In the genomic region with DNA sequence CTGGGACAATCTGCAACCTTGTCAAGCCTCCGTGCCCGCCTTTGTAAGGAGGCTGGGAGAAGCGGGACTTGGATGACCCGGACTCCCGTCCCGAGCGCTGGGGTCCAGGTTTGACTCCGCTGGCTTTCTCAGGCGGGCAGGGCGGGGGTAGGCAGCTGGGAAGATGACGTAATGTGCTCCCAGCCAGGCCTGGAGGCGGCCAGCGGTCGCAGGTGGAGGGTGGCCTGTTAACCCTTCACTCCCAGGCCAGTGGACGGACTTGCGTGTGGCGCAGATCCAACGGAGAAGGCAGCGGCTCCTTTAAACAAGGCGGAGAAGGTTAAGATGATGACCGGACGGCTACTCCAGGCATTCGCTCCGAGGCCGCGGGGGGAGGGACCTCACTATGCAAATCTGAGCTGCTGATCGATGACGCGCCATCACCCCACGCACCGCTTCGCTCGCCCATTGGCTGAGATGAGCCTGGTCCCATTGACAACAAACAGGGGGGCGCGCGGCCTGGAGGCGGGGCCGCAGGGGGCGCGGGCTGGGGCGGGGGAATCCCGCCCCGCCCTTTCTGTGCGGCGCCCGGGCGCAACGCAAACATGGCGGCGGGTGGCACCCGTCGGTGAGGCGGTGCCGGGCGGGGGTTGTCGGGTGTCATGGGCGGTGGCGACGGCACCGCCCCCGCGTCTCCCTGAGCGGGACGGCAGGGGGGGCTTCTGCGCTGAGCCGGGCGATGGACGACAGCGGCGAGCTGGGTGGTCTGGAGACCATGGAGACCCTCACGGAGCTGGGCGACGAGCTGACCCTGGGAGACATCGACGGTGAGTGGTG, we compare ENCODE assay signal across 8 cellular contexts. TPM values are rescaled to one million over a fixed set of nuclear protein-coding genes. Genes with fewer than 3 reads are reported as not detected.
DNase-seq lines count a peak whose midpoint lies in the region; ATAC-seq and TF ChIP-seq lines count a peak whose summit lies in the region.

A gene (plus strand): TSS at position 553 of the 816 bp plus-strand sequence. CDS start 166 bp downstream, at position 719.

- H3K27ac ChIP-seq in left lung: peak within 1 kb of the TSS; percentile 94 to 96

- H3K4me1 ChIP-seq in left lung: peaks cover 3 to 49% of the 10 kb centered on the region in 2 donors

- ATAC-seq in GM19395 (IDR thresholded peaks at IDR 0.05; ENCODE audit: unreplicated experiment) (peak; percentile 83), HG03565 (IDR thresholded peaks at IDR 0.05; ENCODE audit: unreplicated experiment) (peak; percentile 76), left lung (peak; percentile 92)

- no peaks in the 10 kb centered on the region for H3K27me3 ChIP-seq in left lung

- peaks cover 0 to 21% of the 10 kb centered on the region in 2 donors for H3K36me3 ChIP-seq in left lung

- TF ChIP-seq CTCF in left lung (IDR thresholded peaks at IDR 0.05): no peak

- H3K9me3 ChIP-seq in left lung: no peaks in the 10 kb centered on the region

- DNase-seq in CD1c-positive myeloid dendritic cell (ENCODE audit: extremely low spot score): peak; percentile 100
- DNase-seq in NCI-H774 (lab: John Stamatoyannopoulos, UW): peak; percentile 93
- DNase-seq in activated CD4-positive, alpha-beta T cell treated with anti-CD3 and anti-CD28 coated beads, Interleukin-2, amount 50 U/mL, for 4 hours: peak; percentile 98 to 99
- DNase-seq in dermis blood vessel endothelial cell: peak; percentile 100
- DNase-seq in left lung: peak; percentile 99 to 100
- DNase-seq in stimulated activated CD4-positive, alpha-beta T cell treated with anti-CD3 and anti-CD28 coated beads, Interleukin-2, amount 100 ng/mL, for 48 hours: peak; percentile 95 to 98

- H3K4me3 ChIP-seq in left lung: peak within 1 kb of the TSS; percentile 87 to 98

- intact Hi-C loops in left lung (cut with DNase I): no loop called here

RNA-seq across cellular contexts. Expression of the gene that starts here (rescaled TPM):
- total RNA-seq in dermis blood vessel endothelial cell: 46.3 and 110 TPM in 2 replicates
- 100 to 1,000 TPM; 130 to 162 TPM for total RNA-seq in left lung

Comparison
In these comparisons a context has a peak if more than half of its experiments do, and no peak if none do; other contexts are left out.
1. Peak in every context shown above with its lines: DNase-seq, ATAC-seq, H3K4me3 ChIP-seq and H3K27ac ChIP-seq.